ENCODE assay signal across 9 cellular contexts in the genomic region with DNA sequence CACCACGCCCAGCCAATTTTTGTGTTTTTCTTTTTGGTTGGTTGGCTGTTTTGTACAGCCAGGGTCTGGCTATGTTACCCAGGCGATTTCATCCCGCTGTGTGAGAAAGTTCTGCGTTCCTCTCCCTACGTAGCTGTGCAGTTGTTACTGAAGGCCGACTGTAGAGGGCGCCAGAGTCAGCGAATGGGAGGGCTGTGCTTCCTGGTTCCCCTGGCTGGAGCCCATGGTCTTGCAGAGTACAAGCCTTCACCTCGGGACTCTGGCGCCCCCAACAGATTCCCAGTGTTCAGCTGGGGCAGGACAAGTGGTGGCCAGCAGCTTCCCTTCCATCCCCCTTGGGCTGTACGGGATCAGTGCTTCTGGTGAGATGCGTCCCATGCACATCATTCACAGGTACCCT. TPM values are rescaled to one million over a fixed set of nuclear protein-coding genes. Genes with fewer than 3 reads are reported as not detected.
DNase-seq lines count a peak whose midpoint lies in the region; ATAC-seq and FAIRE-seq lines count a peak whose summit lies in the region.
"Had no signal": no experiment of that assay in that cellular context is flagged by ENCODE, and none has a peak within 500 bp of the region (broad histone marks: within the 10 kb centered on the region; RNA-seq: fewer than 3 reads in every experiment).

No MANE protein-coding gene starts in this region.

- no peak for ATAC-seq in GM18907 (IDR thresholded peaks at IDR 0.05; ENCODE audit: unreplicated experiment)

- no peak for FAIRE-seq in RCC 7860 (lab: Jason Lieb, UNC)

- DNase-seq in NCI-H748 (lab: John Stamatoyannopoulos, UW; ENCODE audit: unreplicated experiment) (peak; percentile 62), NCI-H748 treated with DMSO at 0.1 percent for 48 hours (lab: John Stamatoyannopoulos, UW) (no peak), LHCN-M2 (ENCODE audit: low read depth) (peak; percentile 6), pons (ENCODE audit: low spot score) (peak; percentile 7), RCC 7860 (ENCODE audit: low spot score) (no peak)
- peak; percentile 38 to 43 for DNase-seq in activated CD4-positive, alpha-beta T cell treated with anti-CD3 and anti-CD28 coated beads, Interleukin-2, amount 50 U/mL, for 48 hours
- no peak for DNase-seq in effector CD4-positive, alpha-beta T cell

RNA-seq across cellular contexts. Expression of gene CT45A1, which starts 5.6 kb away (rescaled TPM):
- total RNA-seq in LHCN-M2 (2014; rRNA removed): not detected in 2 replicates
- not detected for polyA plus RNA-seq in LHCN-M2 (2012)
- polyA plus RNA-seq: immature natural killer cell had no signal

Comparison
In these comparisons a context has a peak if more than half of its experiments do, and no peak if none do; other contexts are left out.
1. DNase-seq: peak in NCI-H748 (single experiment), LHCN-M2 (single experiment), activated CD4-positive, alpha-beta T cell treated with anti-CD3 and anti-CD28 coated beads, Interleukin-2, amount 50 U/mL, for 48 hours (2 of 2) and pons (single experiment); none in NCI-H748 treated with DMSO at 0.1 percent for 48 hours (single experiment), effector CD4-positive, alpha-beta T cell (single experiment) and RCC 7860 (single experiment).